Comparison of ENCODE assay signal across 1 cellular context in the genomic region with DNA sequence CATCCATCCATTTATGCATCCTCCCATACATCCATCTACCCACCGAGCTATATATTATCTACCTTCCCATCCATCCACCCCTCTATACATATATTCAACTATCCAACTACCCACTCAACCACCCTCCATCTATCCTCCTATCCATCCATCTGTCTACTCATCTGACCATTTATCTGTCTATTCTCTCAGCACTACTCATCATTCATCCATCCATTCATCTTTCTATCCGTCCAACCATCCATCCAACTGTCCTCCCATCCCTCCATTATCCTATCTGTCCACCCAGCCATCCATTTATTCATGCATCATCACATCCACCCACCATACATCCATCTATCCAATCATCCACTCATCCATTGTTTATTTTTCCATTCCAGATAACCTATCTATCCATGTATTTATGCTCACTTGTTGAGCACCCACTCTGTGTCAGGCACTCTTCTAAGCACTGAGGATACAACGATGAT.
A peak's percentile ranks its signal among the peaks of the same experiment; 100 is the strongest.
TF ChIP-seq lines count a peak whose summit lies in the region.

No MANE protein-coding gene starts in this region.

TF ChIP-seq in HepG2, 621 proteins besides CTCF, POLR2A, EP300 and RAD21:
- TF ChIP-seq ZNF274 (CRISPR knock-in tag; IDR thresholded peaks at IDR 0.05) (no peak), EED (CRISPR knock-in tag; IDR thresholded peaks at IDR 0.05) (no peak), ZNF484 (CRISPR knock-in tag; IDR thresholded peaks at IDR 0.05; ENCODE audit: borderline replicate concordance, low read depth) (no peak), RAD51 (IDR thresholded peaks at IDR 0.05; ENCODE audit: borderline replicate concordance) (0 out of 2 replicates have a peak, but pooled peaks have one; percentile 0)
- TF ChIP-seq, protein P1, sequence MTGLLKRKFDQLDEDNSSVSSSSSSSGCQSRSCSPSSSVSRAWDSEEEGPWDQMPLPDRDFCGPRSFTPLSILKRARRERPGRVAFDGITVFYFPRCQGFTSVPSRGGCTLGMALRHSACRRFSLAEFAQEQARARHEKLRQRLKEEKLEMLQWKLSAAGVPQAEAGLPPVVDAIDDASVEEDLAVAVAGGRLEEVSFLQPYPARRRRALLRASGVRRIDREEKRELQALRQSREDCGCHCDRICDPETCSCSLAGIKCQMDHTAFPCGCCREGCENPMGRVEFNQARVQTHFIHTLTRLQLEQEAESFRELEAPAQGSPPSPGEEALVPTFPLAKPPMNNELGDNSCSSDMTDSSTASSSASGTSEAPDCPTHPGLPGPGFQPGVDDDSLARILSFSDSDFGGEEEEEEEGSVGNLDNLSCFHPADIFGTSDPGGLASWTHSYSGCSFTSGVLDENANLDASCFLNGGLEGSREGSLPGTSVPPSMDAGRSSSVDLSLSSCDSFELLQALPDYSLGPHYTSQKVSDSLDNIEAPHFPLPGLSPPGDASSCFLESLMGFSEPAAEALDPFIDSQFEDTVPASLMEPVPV (CRISPR knock-in tag; IDR thresholded peaks at IDR 0.05): no peak
- TF ChIP-seq, protein P2, sequence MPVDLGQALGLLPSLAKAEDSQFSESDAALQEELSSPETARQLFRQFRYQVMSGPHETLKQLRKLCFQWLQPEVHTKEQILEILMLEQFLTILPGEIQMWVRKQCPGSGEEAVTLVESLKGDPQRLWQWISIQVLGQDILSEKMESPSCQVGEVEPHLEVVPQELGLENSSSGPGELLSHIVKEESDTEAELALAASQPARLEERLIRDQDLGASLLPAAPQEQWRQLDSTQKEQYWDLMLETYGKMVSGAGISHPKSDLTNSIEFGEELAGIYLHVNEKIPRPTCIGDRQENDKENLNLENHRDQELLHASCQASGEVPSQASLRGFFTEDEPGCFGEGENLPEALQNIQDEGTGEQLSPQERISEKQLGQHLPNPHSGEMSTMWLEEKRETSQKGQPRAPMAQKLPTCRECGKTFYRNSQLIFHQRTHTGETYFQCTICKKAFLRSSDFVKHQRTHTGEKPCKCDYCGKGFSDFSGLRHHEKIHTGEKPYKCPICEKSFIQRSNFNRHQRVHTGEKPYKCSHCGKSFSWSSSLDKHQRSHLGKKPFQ (CRISPR knock-in tag; IDR thresholded peaks at IDR 0.05; ENCODE audit: insufficient replicate concordance): no peak
- TF ChIP-seq, protein P3, sequence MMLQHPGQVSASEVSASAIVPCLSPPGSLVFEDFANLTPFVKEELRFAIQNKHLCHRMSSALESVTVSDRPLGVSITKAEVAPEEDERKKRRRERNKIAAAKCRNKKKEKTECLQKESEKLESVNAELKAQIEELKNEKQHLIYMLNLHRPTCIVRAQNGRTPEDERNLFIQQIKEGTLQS (CRISPR knock-in tag; IDR thresholded peaks at IDR 0.05): no peak
